Comparison of ENCODE assay signal across 1 cellular context in the genomic region with DNA sequence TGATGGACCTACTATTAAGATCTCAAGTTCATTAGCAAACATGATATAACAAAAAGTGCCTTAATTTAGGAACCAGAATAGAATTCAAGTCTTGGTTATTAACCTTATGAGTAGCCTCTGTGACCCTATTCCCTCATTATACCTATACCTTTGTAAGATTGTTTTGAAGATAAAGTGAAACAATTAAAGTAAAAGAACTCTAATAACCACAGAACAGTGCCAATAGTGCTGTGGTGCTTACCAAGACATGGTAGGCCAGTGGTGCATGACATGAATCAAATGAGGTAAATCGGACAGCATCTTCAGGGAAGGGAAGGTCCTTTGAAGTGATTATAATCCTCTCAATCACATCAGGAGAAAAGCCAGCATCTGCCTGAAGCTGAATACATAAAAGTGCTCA.
TF ChIP-seq lines count a peak whose summit lies in the region.

No MANE protein-coding gene starts in this region.

TF ChIP-seq in GM23338, 12 proteins besides CTCF, POLR2A, EP300 and RAD21:
- TF ChIP-seq, protein P1, sequence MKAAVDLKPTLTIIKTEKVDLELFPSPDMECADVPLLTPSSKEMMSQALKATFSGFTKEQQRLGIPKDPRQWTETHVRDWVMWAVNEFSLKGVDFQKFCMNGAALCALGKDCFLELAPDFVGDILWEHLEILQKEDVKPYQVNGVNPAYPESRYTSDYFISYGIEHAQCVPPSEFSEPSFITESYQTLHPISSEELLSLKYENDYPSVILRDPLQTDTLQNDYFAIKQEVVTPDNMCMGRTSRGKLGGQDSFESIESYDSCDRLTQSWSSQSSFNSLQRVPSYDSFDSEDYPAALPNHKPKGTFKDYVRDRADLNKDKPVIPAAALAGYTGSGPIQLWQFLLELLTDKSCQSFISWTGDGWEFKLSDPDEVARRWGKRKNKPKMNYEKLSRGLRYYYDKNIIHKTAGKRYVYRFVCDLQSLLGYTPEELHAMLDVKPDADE (IDR thresholded peaks at IDR 0.05), result no peak
- TF ChIP-seq CREB1 (CRISPR knock-in tag; IDR thresholded peaks at IDR 0.05; ENCODE audit: low read depth), result no peak
- no peak for TF ChIP-seq JUNB (IDR thresholded peaks at IDR 0.05; ENCODE audit: unreplicated experiment)
- TF ChIP-seq, protein P2, sequence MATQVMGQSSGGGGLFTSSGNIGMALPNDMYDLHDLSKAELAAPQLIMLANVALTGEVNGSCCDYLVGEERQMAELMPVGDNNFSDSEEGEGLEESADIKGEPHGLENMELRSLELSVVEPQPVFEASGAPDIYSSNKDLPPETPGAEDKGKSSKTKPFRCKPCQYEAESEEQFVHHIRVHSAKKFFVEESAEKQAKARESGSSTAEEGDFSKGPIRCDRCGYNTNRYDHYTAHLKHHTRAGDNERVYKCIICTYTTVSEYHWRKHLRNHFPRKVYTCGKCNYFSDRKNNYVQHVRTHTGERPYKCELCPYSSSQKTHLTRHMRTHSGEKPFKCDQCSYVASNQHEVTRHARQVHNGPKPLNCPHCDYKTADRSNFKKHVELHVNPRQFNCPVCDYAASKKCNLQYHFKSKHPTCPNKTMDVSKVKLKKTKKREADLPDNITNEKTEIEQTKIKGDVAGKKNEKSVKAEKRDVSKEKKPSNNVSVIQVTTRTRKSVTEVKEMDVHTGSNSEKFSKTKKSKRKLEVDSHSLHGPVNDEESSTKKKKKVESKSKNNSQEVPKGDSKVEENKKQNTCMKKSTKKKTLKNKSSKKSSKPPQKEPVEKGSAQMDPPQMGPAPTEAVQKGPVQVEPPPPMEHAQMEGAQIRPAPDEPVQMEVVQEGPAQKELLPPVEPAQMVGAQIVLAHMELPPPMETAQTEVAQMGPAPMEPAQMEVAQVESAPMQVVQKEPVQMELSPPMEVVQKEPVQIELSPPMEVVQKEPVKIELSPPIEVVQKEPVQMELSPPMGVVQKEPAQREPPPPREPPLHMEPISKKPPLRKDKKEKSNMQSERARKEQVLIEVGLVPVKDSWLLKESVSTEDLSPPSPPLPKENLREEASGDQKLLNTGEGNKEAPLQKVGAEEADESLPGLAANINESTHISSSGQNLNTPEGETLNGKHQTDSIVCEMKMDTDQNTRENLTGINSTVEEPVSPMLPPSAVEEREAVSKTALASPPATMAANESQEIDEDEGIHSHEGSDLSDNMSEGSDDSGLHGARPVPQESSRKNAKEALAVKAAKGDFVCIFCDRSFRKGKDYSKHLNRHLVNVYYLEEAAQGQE (IDR thresholded peaks at IDR 0.05; ENCODE audit: unreplicated experiment), result no peak
- TF ChIP-seq EZH2phosphoT487 (IDR thresholded peaks at IDR 0.05; ENCODE audit: unreplicated experiment), result no peak
- no peak for TF ChIP-seq EZH2 (IDR thresholded peaks at IDR 0.05; ENCODE audit: low read depth, unreplicated experiment)
- no peak for TF ChIP-seq ZNF114 (CRISPR knock-in tag; IDR thresholded peaks at IDR 0.05)
- no peak for TF ChIP-seq POLR2AphosphoS5 (IDR thresholded peaks at IDR 0.05; ENCODE audit: low read depth)
- TF ChIP-seq ZNF331 (CRISPR knock-in tag; IDR thresholded peaks at IDR 0.05; ENCODE audit: low read depth), result no peak
- TF ChIP-seq, protein P3, sequence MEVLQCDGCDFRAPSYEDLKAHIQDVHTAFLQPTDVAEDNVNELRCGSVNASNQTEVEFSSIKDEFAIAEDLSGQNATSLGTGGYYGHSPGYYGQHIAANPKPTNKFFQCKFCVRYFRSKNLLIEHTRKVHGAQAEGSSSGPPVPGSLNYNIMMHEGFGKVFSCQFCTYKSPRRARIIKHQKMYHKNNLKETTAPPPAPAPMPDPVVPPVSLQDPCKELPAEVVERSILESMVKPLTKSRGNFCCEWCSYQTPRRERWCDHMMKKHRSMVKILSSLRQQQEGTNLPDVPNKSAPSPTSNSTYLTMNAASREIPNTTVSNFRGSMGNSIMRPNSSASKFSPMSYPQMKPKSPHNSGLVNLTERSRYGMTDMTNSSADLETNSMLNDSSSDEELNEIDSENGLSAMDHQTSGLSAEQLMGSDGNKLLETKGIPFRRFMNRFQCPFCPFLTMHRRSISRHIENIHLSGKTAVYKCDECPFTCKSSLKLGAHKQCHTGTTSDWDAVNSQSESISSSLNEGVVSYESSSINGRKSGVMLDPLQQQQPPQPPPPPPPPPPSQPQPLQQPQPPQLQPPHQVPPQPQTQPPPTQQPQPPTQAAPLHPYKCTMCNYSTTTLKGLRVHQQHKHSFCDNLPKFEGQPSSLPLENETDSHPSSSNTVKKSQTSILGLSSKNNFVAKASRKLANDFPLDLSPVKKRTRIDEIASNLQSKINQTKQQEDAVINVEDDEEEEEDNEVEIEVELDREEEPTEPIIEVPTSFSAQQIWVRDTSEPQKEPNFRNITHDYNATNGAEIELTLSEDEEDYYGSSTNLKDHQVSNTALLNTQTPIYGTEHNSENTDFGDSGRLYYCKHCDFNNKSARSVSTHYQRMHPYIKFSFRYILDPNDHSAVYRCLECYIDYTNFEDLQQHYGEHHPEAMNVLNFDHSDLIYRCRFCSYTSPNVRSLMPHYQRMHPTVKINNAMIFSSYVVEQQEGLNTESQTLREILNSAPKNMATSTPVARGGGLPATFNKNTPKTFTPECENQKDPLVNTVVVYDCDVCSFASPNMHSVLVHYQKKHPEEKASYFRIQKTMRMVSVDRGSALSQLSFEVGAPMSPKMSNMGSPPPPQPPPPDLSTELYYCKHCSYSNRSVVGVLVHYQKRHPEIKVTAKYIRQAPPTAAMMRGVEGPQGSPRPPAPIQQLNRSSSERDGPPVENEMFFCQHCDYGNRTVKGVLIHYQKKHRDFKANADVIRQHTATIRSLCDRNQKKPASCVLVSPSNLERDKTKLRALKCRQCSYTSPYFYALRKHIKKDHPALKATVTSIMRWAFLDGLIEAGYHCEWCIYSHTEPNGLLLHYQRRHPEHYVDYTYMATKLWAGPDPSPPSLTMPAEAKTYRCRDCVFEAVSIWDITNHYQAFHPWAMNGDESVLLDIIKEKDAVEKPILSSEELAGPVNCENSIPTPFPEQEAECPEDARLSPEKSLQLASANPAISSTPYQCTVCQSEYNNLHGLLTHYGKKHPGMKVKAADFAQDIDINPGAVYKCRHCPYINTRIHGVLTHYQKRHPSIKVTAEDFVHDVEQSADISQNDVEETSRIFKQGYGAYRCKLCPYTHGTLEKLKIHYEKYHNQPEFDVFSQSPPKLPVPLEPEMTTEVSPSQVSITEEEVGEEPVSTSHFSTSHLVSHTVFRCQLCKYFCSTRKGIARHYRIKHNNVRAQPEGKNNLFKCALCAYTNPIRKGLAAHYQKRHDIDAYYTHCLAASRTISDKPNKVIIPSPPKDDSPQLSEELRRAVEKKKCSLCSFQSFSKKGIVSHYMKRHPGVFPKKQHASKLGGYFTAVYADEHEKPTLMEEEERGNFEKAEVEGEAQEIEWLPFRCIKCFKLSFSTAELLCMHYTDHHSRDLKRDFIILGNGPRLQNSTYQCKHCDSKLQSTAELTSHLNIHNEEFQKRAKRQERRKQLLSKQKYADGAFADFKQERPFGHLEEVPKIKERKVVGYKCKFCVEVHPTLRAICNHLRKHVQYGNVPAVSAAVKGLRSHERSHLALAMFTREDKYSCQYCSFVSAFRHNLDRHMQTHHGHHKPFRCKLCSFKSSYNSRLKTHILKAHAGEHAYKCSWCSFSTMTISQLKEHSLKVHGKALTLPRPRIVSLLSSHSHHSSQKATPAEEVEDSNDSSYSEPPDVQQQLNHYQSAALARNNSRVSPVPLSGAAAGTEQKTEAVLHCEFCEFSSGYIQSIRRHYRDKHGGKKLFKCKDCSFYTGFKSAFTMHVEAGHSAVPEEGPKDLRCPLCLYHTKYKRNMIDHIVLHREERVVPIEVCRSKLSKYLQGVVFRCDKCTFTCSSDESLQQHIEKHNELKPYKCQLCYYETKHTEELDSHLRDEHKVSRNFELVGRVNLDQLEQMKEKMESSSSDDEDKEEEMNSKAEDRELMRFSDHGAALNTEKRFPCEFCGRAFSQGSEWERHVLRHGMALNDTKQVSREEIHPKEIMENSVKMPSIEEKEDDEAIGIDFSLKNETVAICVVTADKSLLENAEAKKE (CRISPR knock-in tag; IDR thresholded peaks at IDR 0.05), result no peak
- no peak for TF ChIP-seq NANOG (IDR thresholded peaks at IDR 0.05; ENCODE audit: borderline replicate concordance)
- TF ChIP-seq STAT1 (IDR thresholded peaks at IDR 0.05; ENCODE audit: unreplicated experiment), result no peak
